7 cellular contexts compared by ENCODE assay signal in genomic region chr14:100072783-100073346, GRCh38. TPM values are rescaled to one million over a fixed set of nuclear protein-coding genes. Genes with fewer than 3 reads are reported as not detected.
DNase-seq lines count a peak whose midpoint lies in the region; ATAC-seq, FAIRE-seq and TF ChIP-seq lines count a peak whose summit lies in the region.

No MANE protein-coding gene starts in this region.

- TF ChIP-seq CTCF in bronchial epithelial cell (IDR thresholded peaks at IDR 0.05; ENCODE audit: insufficient read depth, low read length, severe bottlenecking), result peak; percentile 93

- H3K27me3 ChIP-seq in bronchial epithelial cell (ENCODE audit: control insufficient read depth, insufficient read depth, low read length), result no peaks in the 10 kb centered on the region

- H3K4me3 ChIP-seq in bronchial epithelial cell (ENCODE audit: low read depth, low read length), result no peak overlapping the region

- no peak for FAIRE-seq in bronchial epithelial cell (lab: Jason Lieb, UNC)

- peak; percentile 30 for ATAC-seq in HG02678 (IDR thresholded peaks at IDR 0.05; ENCODE audit: unreplicated experiment)

- H3K36me3 ChIP-seq in bronchial epithelial cell (ENCODE audit: control insufficient read depth, insufficient read depth, low read length), result no peaks in the 10 kb centered on the region

- DNase-seq in T follicular helper cell (ENCODE audit: low read depth) (peak; percentile 55), bronchial epithelial cell (ENCODE audit: low read depth) (peak; percentile 67), NCI-H524 (lab: John Stamatoyannopoulos, UW) (no peak), NCI-H1105 treated with DMSO at 0.1 percent for 48 hours (lab: John Stamatoyannopoulos, UW) (no peak), cerebellar cortex (ENCODE audit: low spot score) (no peak)
- peak; percentile 66 for DNase-seq in stimulated activated CD4-positive, alpha-beta T cell treated with anti-CD3 and anti-CD28 coated beads, Interleukin-4, amount 100 ng/mL, for 24 hours

RNA-seq across cellular contexts. Expression of gene EVL, which starts 7.6 kb away (rescaled TPM):
- 6.1 and 6.4 TPM in 2 replicates for total RNA-seq in bronchial epithelial cell

Comparison
In these comparisons a context has a peak if more than half of its experiments do, and no peak if none do; other contexts are left out.
1. DNase-seq: peak in T follicular helper cell (single experiment), bronchial epithelial cell (single experiment) and stimulated activated CD4-positive, alpha-beta T cell treated with anti-CD3 and anti-CD28 coated beads, Interleukin-4, amount 100 ng/mL, for 24 hours (single experiment); none in NCI-H524 (0 of 2), NCI-H1105 treated with DMSO at 0.1 percent for 48 hours (single experiment) and cerebellar cortex (single experiment).